In genomic region chr20:37534401-37535157, GRCh38 we compare ENCODE assay signal across 8 cellular contexts. TPM values are rescaled to one million over a fixed set of nuclear protein-coding genes. Genes with fewer than 3 reads are reported as not detected.
DNase-seq lines count a peak whose midpoint lies in the region; ATAC-seq, FAIRE-seq and TF ChIP-seq lines count a peak whose summit lies in the region.

No MANE protein-coding gene starts in this region.

- peak; percentile 23 for FAIRE-seq in pancreas (lab: Jason Lieb, UNC)

- 57 to 60% methylated on average over 6 of the region's 6 CpGs for WGBS in pancreas, 2 donors

- H2AFZ ChIP-seq in Loucy (ENCODE audit: low read length), result peak overlapping the region; percentile 73

- no peaks in the 10 kb centered on the region for H3K36me3 ChIP-seq in H7 (replicated peaks; ENCODE audit: control insufficient read depth, insufficient read depth, low read length)
- no peaks in the 10 kb centered on the region for H3K36me3 ChIP-seq in Loucy (ENCODE audit: insufficient read depth, low read length)
- no peaks in the 10 kb centered on the region for H3K36me3 ChIP-seq in pancreas

- H3K79me2 ChIP-seq in Loucy (ENCODE audit: insufficient read depth, low read length), result no peaks in the 10 kb centered on the region

- H3K4me1 ChIP-seq in Loucy (ENCODE audit: insufficient read depth, low read length, poor library complexity, severe bottlenecking) (peaks cover 25% of the 10 kb centered on the region), pancreas (no peaks in the 10 kb centered on the region)

- peak overlapping the region; percentile 33 for H3K4me2 ChIP-seq in Loucy (ENCODE audit: low read depth, low read length, poor library complexity, severe bottlenecking)

- H3K9me2 ChIP-seq in Loucy (replicated peaks; ENCODE audit: low read depth, low read length), result no peaks in the 10 kb centered on the region

- H3K4me3 ChIP-seq in H7 (ENCODE audit: insufficient read depth, low read depth, low read length) (no peak overlapping the region), Loucy (ENCODE audit: low read length, poor library complexity, severe bottlenecking) (no peak overlapping the region), pancreas (no peak overlapping the region)

- no peaks in the 10 kb centered on the region for H3F3A ChIP-seq in Loucy (ENCODE audit: low read depth)

- peak; percentile 86 for TF ChIP-seq CTCF in Loucy (conservative IDR thresholded peaks at IDR 0.05; ENCODE audit: low read length)
- TF ChIP-seq CTCF in pancreas (IDR thresholded peaks at IDR 0.05), result peak; percentile 64 to 74 (median 66)

- no peaks in the 10 kb centered on the region for H4K20me1 ChIP-seq in Loucy (ENCODE audit: insufficient read depth, low read length, poor library complexity, severe bottlenecking)

- H3K9ac ChIP-seq in Loucy (ENCODE audit: low read depth, low read length, poor library complexity, severe bottlenecking), result no peak overlapping the region

- H3K27me3 ChIP-seq in H7 (ENCODE audit: control insufficient read depth, insufficient read depth, low read length) (no peaks in the 10 kb centered on the region), Loucy (ENCODE audit: insufficient read depth, low read length, poor library complexity, severe bottlenecking) (no peaks in the 10 kb centered on the region), pancreas (no peaks in the 10 kb centered on the region)

- no peak overlapping the region for H3K27ac ChIP-seq in pancreas

- DNase-seq in GM03348 (ENCODE audit: low spot score) (peak; percentile 69), H7 (peak; percentile 67), OCI-M2 (lab: John Stamatoyannopoulos, UW; ENCODE audit: unreplicated experiment) (peak; percentile 68), glomerular endothelial cell (ENCODE audit: extremely low read depth, low read depth, low spot score) (peak; percentile 84), pancreas (peak in 3 of 6 donors; percentile 36 to 73 (median 43))
- peak; percentile 25 for DNase-seq in activated naive CD4-positive, alpha-beta T cell treated with anti-CD3 and anti-CD28 coated beads, Interleukin-2, amount 50 U/mL, for 16 hours

- peak; percentile 84 to 99 (median 97) for ATAC-seq in pancreas
- ATAC-seq in HG03280 (IDR thresholded peaks at IDR 0.05; ENCODE audit: unreplicated experiment), result no peak

- intact Hi-C loops in pancreas (cut with DNase I), result loop anchor here (5.0 to 10.0 kb wide), 4 partner anchors 262 to 342 kb away; partner anchors contain the start of gene GHRH (in 1 of the 3)

- no peaks in the 10 kb centered on the region for H3K9me3 ChIP-seq in Loucy (ENCODE audit: insufficient read depth, low read depth, low read length)
- no peaks in the 10 kb centered on the region for H3K9me3 ChIP-seq in pancreas

RNA-seq across cellular contexts. Expression of gene BLCAP, which starts 6.9 kb away (rescaled TPM):
- total RNA-seq in H7 (2014; rRNA removed; shearing (Covaris generic)), result 58.9 and 72.8 TPM in 2 replicates
- total RNA-seq in glomerular endothelial cell (51.3 and 76.0 TPM in 2 replicates), pancreas (10 to 100 TPM; 14.6 to 27.9 (median 16.9) TPM)
- 10 to 100 TPM; 21.1 to 35.3 TPM for polyA plus RNA-seq in pancreas

RNA-seq across cellular contexts. Expression of gene NNAT, which starts 13.5 kb away (rescaled TPM):
- total RNA-seq in H7 (2014; rRNA removed; shearing (Covaris generic)), result 205 and 219 TPM in 2 replicates
- total RNA-seq in glomerular endothelial cell (13.8 and 21.2 TPM in 2 replicates), pancreas (1 to 10 TPM in 1 of 6 donors, under 1 TPM in 1, not detected in 4; 0.31 to 1.0 TPM)
- polyA plus RNA-seq in pancreas, result under 1 TPM; 0.34 to 0.92 TPM
